Comparison of ENCODE assay signal across 19 cellular contexts in the genomic region with DNA sequence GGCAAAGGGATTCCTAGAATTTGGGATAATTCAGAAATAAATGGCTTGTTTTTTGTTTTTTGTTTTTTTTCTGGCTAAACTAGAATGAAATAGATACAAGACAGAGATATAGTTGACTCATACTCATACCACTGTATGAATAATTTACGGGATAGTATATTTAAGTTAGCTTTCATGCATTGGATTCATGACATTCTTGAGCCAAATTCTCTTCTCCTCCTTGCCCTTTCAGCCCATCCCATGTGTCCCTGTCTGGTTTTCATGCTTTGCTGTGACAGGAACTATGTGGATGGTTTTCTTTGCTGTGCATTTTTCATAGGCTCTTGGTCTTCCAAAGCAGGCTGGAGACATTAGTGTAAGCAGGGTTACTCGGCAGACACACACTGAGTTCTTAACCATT.
DNase-seq lines count a peak whose midpoint lies in the region; ATAC-seq and TF ChIP-seq lines count a peak whose summit lies in the region.
"Had no signal": no experiment of that assay in that cellular context is flagged by ENCODE, and none has a peak within 500 bp of the region (broad histone marks: within the 10 kb centered on the region; RNA-seq: fewer than 3 reads in every experiment).

No MANE protein-coding gene starts in this region.

- no peak overlapping the region for H3K9ac ChIP-seq in SK-N-SH

- POLR2A ChIA-PET in Caco-2 (lab: Charles Lee) = no interaction called here
- POLR2A ChIA-PET in SK-N-SH (lab: Yijun Ruan, JAX) = interaction anchor here (0.7 kb wide), 1 partner anchor 78 kb away, joined by 3 read pairs; no protein-coding TSS in a partner anchor
- POLR2A ChIA-PET in PC-9 (lab: Charles Lee; ENCODE audit: unreplicated experiment) = no interaction called here

- intact Hi-C loops in Caco-2 (cut with micrococcal nuclease; ENCODE audit: unreplicated experiment) = no loop called here
- intact Hi-C loops in PC-9 (cut with micrococcal nuclease; ENCODE audit: unreplicated experiment) = no loop called here

- no peaks in the 10 kb centered on the region for H3K79me2 ChIP-seq in SK-N-SH (ENCODE audit: insufficient read depth)
- no peaks in the 10 kb centered on the region for H3K79me2 ChIP-seq in osteoblast (ENCODE audit: insufficient read depth, low read length)
- H3K79me2 ChIP-seq in PC-9 (ENCODE audit: low read depth) = no peaks in the 10 kb centered on the region

- H3K36me3 ChIP-seq in Caco-2 (ENCODE audit: control insufficient read depth, insufficient read depth, low read length) (peaks cover 2% of the 10 kb centered on the region), SK-N-SH (replicated peaks in 1 of 2; ENCODE audit: control insufficient read depth in 1 of 2, insufficient read depth in 2 of 2, low read length in 1 of 2) (peaks cover 0 to 3% of the 10 kb centered on the region in 2 experiments), osteoblast (ENCODE audit: insufficient read depth, low read length) (no peaks in the 10 kb centered on the region), PC-9 (ENCODE audit: low read depth) (no peaks in the 10 kb centered on the region)
- H3K36me3 ChIP-seq: ovary had no signal

- peak overlapping the region; percentile 14 to 61; a peak in 3 of 4 replicates for H3K27ac ChIP-seq in SK-N-SH (ENCODE audit: low read depth in 2 of 2, low read length in 1 of 2)
- no peak overlapping the region for H3K27ac ChIP-seq in osteoblast (ENCODE audit: low read depth, low read length)
- H3K27ac ChIP-seq in PC-9 = no peak overlapping the region
- H3K27ac ChIP-seq: coronary artery, epithelial cell of prostate, ovary, skin epidermis had no signal

- no peaks in the 10 kb centered on the region for H3K9me3 Mint-ChIP-seq in Caco-2 (ENCODE audit: unreplicated experiment)
- H3K9me3 Mint-ChIP-seq: activated T-helper 2 cell treated with anti-CD3 and anti-CD28 coated beads, Interferon-gamma antibody, Interleukin-2, Interleukin-4, amounts not matched to agents 10 μg/mL and 5 μg/mL and 100 μg/mL, durations not matched to agents 14 hours and 24 hours and 36 hours; CD14-positive monocyte; T-cell had no signal

- DNase-seq in Caco-2 (no peak), SK-N-SH (no peak), fibroblast of mammary gland (ENCODE audit: low read depth) (peak; percentile 38), osteoblast (ENCODE audit: insufficient read length, low spot score, missing footprints) (peak; percentile 93), PC-9 (no peak), NCI-H1694 treated with DMSO at 0.1 percent for 48 hours (lab: John Stamatoyannopoulos, UW) (no peak), COR-L47 (lab: John Stamatoyannopoulos, UW) (no peak)
- DNase-seq: amniotic stem cell; DMS79; NCI-H187 treated with DMSO at 0.1 percent for 48 hours; NK-92 treated with Interleukin-12 subunit alpha and Interleukin-12 subunit beta, amount 100 ng/mL, for 24 hours; ovary; T-cell had no signal

- H3F3A ChIP-seq in SK-N-SH (replicated peaks; ENCODE audit: insufficient read depth) (peaks cover under 1% of the 10 kb centered on the region), PC-9 (ENCODE audit: insufficient read depth, low read depth) (no peaks in the 10 kb centered on the region)

- H3K27ac Mint-ChIP-seq in Caco-2 (ENCODE audit: unreplicated experiment) = peak overlapping the region; percentile 54
- H3K27ac Mint-ChIP-seq: activated T-helper 2 cell treated with anti-CD3 and anti-CD28 coated beads, Interferon-gamma antibody, Interleukin-2, Interleukin-4, amounts not matched to agents 10 μg/mL and 5 μg/mL and 100 μg/mL, durations not matched to agents 14 hours and 24 hours and 36 hours; CD14-positive monocyte; T-cell had no signal

- H3K27me3 ChIP-seq in Caco-2 (replicated peaks; ENCODE audit: control insufficient read depth, insufficient read depth, low read length) (no peaks in the 10 kb centered on the region), SK-N-SH (ENCODE audit: insufficient read depth) (no peaks in the 10 kb centered on the region), osteoblast (ENCODE audit: insufficient read depth, low read length) (no peaks in the 10 kb centered on the region), PC-9 (ENCODE audit: insufficient read depth, low read depth) (no peaks in the 10 kb centered on the region)
- H3K27me3 ChIP-seq: ovary had no signal

- no peak overlapping the region for H3K4me3 Mint-ChIP-seq in Caco-2 (ENCODE audit: unreplicated experiment)
- H3K4me3 Mint-ChIP-seq: CD14-positive monocyte, T-cell had no signal

- ATAC-seq in GM21737 (IDR thresholded peaks at IDR 0.05; ENCODE audit: unreplicated experiment) = no peak
- ATAC-seq: T-cell had no signal

- TF ChIP-seq EP300 in SK-N-SH (IDR thresholded peaks at IDR 0.05; ENCODE audit: borderline replicate concordance in 1 of 2, low read depth in 1 of 2, low read length in 1 of 2) = 0 out of 4 replicates have a peak, but pooled peaks of 1 of the 2 experiments have one; percentile 18

- CTCF ChIA-PET in Caco-2 (lab: Charles Lee) = no interaction called here
- CTCF ChIA-PET in SK-N-SH (lab: Yijun Ruan, JAX) = interaction anchor here (1.0 kb wide), 1 partner anchor 25 kb away, joined by 3 read pairs; no protein-coding TSS in a partner anchor
- CTCF ChIA-PET in PC-9 (lab: Charles Lee) = interaction anchor here (0.6 kb wide), 1 partner anchor 90 kb away, joined by 3 read pairs; no protein-coding TSS in a partner anchor

- no peak for TF ChIP-seq RAD21 in SK-N-SH (IDR thresholded peaks at IDR 0.05; ENCODE audit: low read length)

- H3K4me3 ChIP-seq in Caco-2 (ENCODE audit: low read depth, low read length) = no peak overlapping the region
- H3K4me3 ChIP-seq in SK-N-SH (ENCODE audit: low read depth in 2 of 2, low read length in 1 of 2) = no peak overlapping the region
- no peak overlapping the region for H3K4me3 ChIP-seq in fibroblast of mammary gland (ENCODE audit: control insufficient read depth, low read depth, low read length)
- H3K4me3 ChIP-seq in osteoblast (ENCODE audit: insufficient read depth, low read length) = no peak overlapping the region
- no peak overlapping the region for H3K4me3 ChIP-seq in PC-9
- H3K4me3 ChIP-seq: coronary artery, ovary, skin epidermis had no signal

- peak overlapping the region; percentile 56 for H3K4me2 ChIP-seq in SK-N-SH
- H3K4me2 ChIP-seq in osteoblast (ENCODE audit: insufficient read depth, low read length) = no peak overlapping the region
- no peak overlapping the region for H3K4me2 ChIP-seq in PC-9

- H3K36me3 Mint-ChIP-seq in Caco-2 (ENCODE audit: insufficient read depth, unreplicated experiment) = peaks cover 69% of the 10 kb centered on the region
- H3K36me3 Mint-ChIP-seq: CD14-positive monocyte had no signal

- BruUV-seq in Caco-2 (replicated peaks; lab: Mats Ljungman, UMichigan) (no TSS peak), PC-9 (replicated peaks; lab: Mats Ljungman, UMichigan) (no TSS peak)

- WGBS in SK-N-SH (ENCODE audit: low lambda C conversion rate) = 34% methylated on average over 2 of the region's 2 CpGs

- H2AFZ ChIP-seq in SK-N-SH (ENCODE audit: low read depth) (no peak overlapping the region), osteoblast (ENCODE audit: low read length) (no peak overlapping the region), PC-9 (no peak overlapping the region)

- H3K9me3 ChIP-seq in Caco-2 = no peaks in the 10 kb centered on the region
- no peaks in the 10 kb centered on the region for H3K9me3 ChIP-seq in SK-N-SH
- no peaks in the 10 kb centered on the region for H3K9me3 ChIP-seq in osteoblast (ENCODE audit: low read depth, low read length)
- no peaks in the 10 kb centered on the region for H3K9me3 ChIP-seq in PC-9 (ENCODE audit: insufficient read depth, low read depth)
- H3K9me3 ChIP-seq: ovary had no signal

- no peaks in the 10 kb centered on the region for H3K27me3 Mint-ChIP-seq in Caco-2 (ENCODE audit: insufficient read depth, unreplicated experiment)

- no peaks in the 10 kb centered on the region for H3K9me2 ChIP-seq in SK-N-SH
- no peaks in the 10 kb centered on the region for H3K9me2 ChIP-seq in PC-9 (ENCODE audit: insufficient read depth)

- H4K20me1 ChIP-seq in SK-N-SH (ENCODE audit: insufficient read depth) (no peaks in the 10 kb centered on the region), osteoblast (ENCODE audit: insufficient read depth, low read length) (no peaks in the 10 kb centered on the region), PC-9 (ENCODE audit: insufficient read depth) (no peaks in the 10 kb centered on the region)

- TF ChIP-seq CTCF in Caco-2 (IDR thresholded peaks at IDR 0.05; ENCODE audit: insufficient read depth in 1 of 2, low read depth in 1 of 2, low read length in 1 of 2, severe bottlenecking in 1 of 2, unreplicated experiment in 1 of 2) (no peak), SK-N-SH (IDR thresholded peaks at IDR 0.05) (no peak), fibroblast of mammary gland (conservative IDR thresholded peaks at IDR 0.05; ENCODE audit: control insufficient read depth, insufficient read depth, low read depth, low read length) (no peak), osteoblast (IDR thresholded peaks at IDR 0.05; ENCODE audit: extremely low read depth, low read depth, low read length) (no peak), PC-9 (conservative IDR thresholded peaks at IDR 0.05) (no peak)

- H3K4me1 ChIP-seq in Caco-2 (no peaks in the 10 kb centered on the region), SK-N-SH (ENCODE audit: control insufficient read depth in 1 of 2, insufficient read depth in 2 of 2, low read depth in 1 of 2, low read length in 1 of 2) (peaks cover 0 to 4% of the 10 kb centered on the region in 2 experiments; a peak in 2 of 4 replicates), osteoblast (ENCODE audit: insufficient read depth, low read length) (peaks cover 24% of the 10 kb centered on the region), PC-9 (replicated peaks; ENCODE audit: insufficient read depth) (no peaks in the 10 kb centered on the region)

- peaks cover 8% of the 10 kb centered on the region for H3K4me1 Mint-ChIP-seq in Caco-2 (ENCODE audit: low read depth, unreplicated experiment)
- H3K4me1 Mint-ChIP-seq: CD14-positive monocyte, T-cell had no signal

TF ChIP-seq in SK-N-SH, 30 proteins besides CTCF, POLR2A, EP300 and RAD21 (continues in another document):
- TF ChIP-seq, protein P1, sequence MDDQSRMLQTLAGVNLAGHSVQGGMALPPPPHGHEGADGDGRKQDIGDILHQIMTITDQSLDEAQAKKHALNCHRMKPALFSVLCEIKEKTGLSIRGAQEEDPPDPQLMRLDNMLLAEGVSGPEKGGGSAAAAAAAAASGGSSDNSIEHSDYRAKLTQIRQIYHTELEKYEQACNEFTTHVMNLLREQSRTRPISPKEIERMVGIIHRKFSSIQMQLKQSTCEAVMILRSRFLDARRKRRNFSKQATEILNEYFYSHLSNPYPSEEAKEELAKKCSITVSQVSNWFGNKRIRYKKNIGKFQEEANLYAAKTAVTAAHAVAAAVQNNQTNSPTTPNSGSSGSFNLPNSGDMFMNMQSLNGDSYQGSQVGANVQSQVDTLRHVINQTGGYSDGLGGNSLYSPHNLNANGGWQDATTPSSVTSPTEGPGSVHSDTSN (IDR thresholded peaks at IDR 0.05) = peak; percentile 43; the same call in 1 of the 2 replicates
- no peak for TF ChIP-seq EZH2phosphoT487 (IDR thresholded peaks at IDR 0.05; ENCODE audit: borderline replicate concordance, low read depth)

Comparison
In these comparisons a context has a peak if more than half of its experiments do, and no peak if none do; other contexts are left out.
1. DNase-seq: peak in fibroblast of mammary gland (single experiment) and osteoblast (single experiment); none in Caco-2 (0 of 2), SK-N-SH (single experiment), PC-9 (0 of 2), NCI-H1694 treated with DMSO at 0.1 percent for 48 hours (single experiment) and COR-L47 (single experiment).
2. H3K27ac ChIP-seq: peak in SK-N-SH (2 of 2); none in osteoblast (single experiment) and PC-9 (single experiment).